In genomic region chr14:91392623-91393303, GRCh38 we compare ENCODE assay signal across 11 cellular contexts. TPM values are rescaled to one million over a fixed set of nuclear protein-coding genes. Genes with fewer than 3 reads are reported as not detected.
DNase-seq lines count a peak whose midpoint lies in the region; ATAC-seq, FAIRE-seq and TF ChIP-seq lines count a peak whose summit lies in the region.
"Had no signal": no experiment of that assay in that cellular context is flagged by ENCODE, and none has a peak within 500 bp of the region (broad histone marks: within the 10 kb centered on the region; RNA-seq: fewer than 3 reads in every experiment).

No MANE protein-coding gene starts in this region.

- CTCF ChIA-PET in activated CD4-positive, alpha-beta T cell treated with anti-CD3 and anti-CD28 coated beads for 36 hours (lab: Charles Lee): interaction anchor here (0.9 to 1.9 kb wide), 4 partner anchors 7 to 42 kb away, joined by 3 to 8 read pairs (median 5); no protein-coding TSS in a partner anchor
- CTCF ChIA-PET in activated CD4-positive, alpha-beta T cell treated with anti-CD3 and anti-CD28 coated beads, Interleukin-2, amount 10 ng/mL, durations not matched to agents 7 days and 5 days (lab: Charles Lee): interaction anchor here (0.8 to 1.6 kb wide), 2 partner anchors 8 to 18 kb away, joined by 6 read pairs; no protein-coding TSS in a partner anchor

- DNase-seq in activated CD4-positive, alpha-beta T cell treated with anti-CD3 and anti-CD28 coated beads for 36 hours: no peak
- DNase-seq in activated CD4-positive, alpha-beta T cell treated with anti-CD3 and anti-CD28 coated beads, Interleukin-2, amount 10 ng/mL, durations not matched to agents 7 days and 5 days: no peak
- DNase-seq in endodermal cell (peak; percentile 79), omental fat pad (ENCODE audit: low spot score) (no peak), frontal cortex (ENCODE audit: low spot score in 2 of 2) (no peak)
- DNase-seq in stimulated activated effector memory CD8-positive, alpha-beta T cell treated with anti-CD3 and anti-CD28 coated beads, Interleukin-12 subunit alpha, Interleukin-12 subunit beta, amount 100 ng/mL, for 72 hours (ENCODE audit: low spot score in 2 of 2): no peak
- no peak for DNase-seq in activated T-helper 1 cell treated with anti-CD3 and anti-CD28 coated beads, Interleukin-12 subunit alpha, Interleukin-12 subunit beta, Interleukin-2, Interleukin-4 antibody, amounts not matched to agents 30 ng/mL and 10 ng/mL and 1 ng/mL, durations not matched to agents 14 hours and 24 hours and 36 hours (ENCODE audit: low spot score)
- DNase-seq: stimulated activated CD4-positive, alpha-beta T cell treated with anti-CD3 and anti-CD28 coated beads, Interleukin-12 subunit alpha, Interleukin-12 subunit beta, amount 100 ng/mL, for 4 hours had no signal

- H3K4me2 ChIP-seq in OCI-LY3 (ENCODE audit: low read length): peak overlapping the region; percentile 62

- peaks cover 36% of the 10 kb centered on the region for H3K36me3 Mint-ChIP-seq in activated CD4-positive, alpha-beta T cell treated with anti-CD3 and anti-CD28 coated beads for 36 hours (ENCODE audit: low read depth)
- peaks cover 46% of the 10 kb centered on the region for H3K36me3 Mint-ChIP-seq in activated CD4-positive, alpha-beta T cell treated with anti-CD3 and anti-CD28 coated beads, Interleukin-2, amount 10 ng/mL, durations not matched to agents 7 days and 5 days (ENCODE audit: low read depth)
- peaks cover 11% of the 10 kb centered on the region for H3K36me3 Mint-ChIP-seq in endodermal cell (ENCODE audit: low read depth)
- H3K36me3 Mint-ChIP-seq in stimulated activated effector memory CD8-positive, alpha-beta T cell treated with anti-CD3 and anti-CD28 coated beads, Interleukin-12 subunit alpha, Interleukin-12 subunit beta, amount 100 ng/mL, for 72 hours: peaks cover 76% of the 10 kb centered on the region
- peaks cover 35% of the 10 kb centered on the region for H3K36me3 Mint-ChIP-seq in activated T-helper 1 cell treated with anti-CD3 and anti-CD28 coated beads, Interleukin-12 subunit alpha, Interleukin-12 subunit beta, Interleukin-2, Interleukin-4 antibody, amounts not matched to agents 30 ng/mL and 10 ng/mL and 1 ng/mL, durations not matched to agents 14 hours and 24 hours and 36 hours (ENCODE audit: low read depth)

- no peaks in the 10 kb centered on the region for H3K27me3 Mint-ChIP-seq in activated CD4-positive, alpha-beta T cell treated with anti-CD3 and anti-CD28 coated beads for 36 hours
- H3K27me3 Mint-ChIP-seq in activated CD4-positive, alpha-beta T cell treated with anti-CD3 and anti-CD28 coated beads, Interleukin-2, amount 10 ng/mL, durations not matched to agents 7 days and 5 days: no peaks in the 10 kb centered on the region
- no peaks in the 10 kb centered on the region for H3K27me3 Mint-ChIP-seq in endodermal cell (ENCODE audit: insufficient read depth)
- H3K27me3 Mint-ChIP-seq in activated T-helper 1 cell treated with anti-CD3 and anti-CD28 coated beads, Interleukin-12 subunit alpha, Interleukin-12 subunit beta, Interleukin-2, Interleukin-4 antibody, amounts not matched to agents 30 ng/mL and 10 ng/mL and 1 ng/mL, durations not matched to agents 14 hours and 24 hours and 36 hours (ENCODE audit: insufficient read depth): no peaks in the 10 kb centered on the region

- H3K4me3 Mint-ChIP-seq in activated CD4-positive, alpha-beta T cell treated with anti-CD3 and anti-CD28 coated beads for 36 hours: peak overlapping the region; percentile 26
- H3K4me3 Mint-ChIP-seq in activated CD4-positive, alpha-beta T cell treated with anti-CD3 and anti-CD28 coated beads, Interleukin-2, amount 10 ng/mL, durations not matched to agents 7 days and 5 days: no peak overlapping the region
- peak overlapping the region; percentile 35 for H3K4me3 Mint-ChIP-seq in endodermal cell
- peak overlapping the region; percentile 67 for H3K4me3 Mint-ChIP-seq in stimulated activated effector memory CD8-positive, alpha-beta T cell treated with anti-CD3 and anti-CD28 coated beads, Interleukin-12 subunit alpha, Interleukin-12 subunit beta, amount 100 ng/mL, for 72 hours
- H3K4me3 Mint-ChIP-seq in activated T-helper 1 cell treated with anti-CD3 and anti-CD28 coated beads, Interleukin-12 subunit alpha, Interleukin-12 subunit beta, Interleukin-2, Interleukin-4 antibody, amounts not matched to agents 30 ng/mL and 10 ng/mL and 1 ng/mL, durations not matched to agents 14 hours and 24 hours and 36 hours: no peak overlapping the region
- H3K4me3 Mint-ChIP-seq: neural crest cell had no signal

- H3K4me1 Mint-ChIP-seq in activated CD4-positive, alpha-beta T cell treated with anti-CD3 and anti-CD28 coated beads for 36 hours: peaks cover 97% of the 10 kb centered on the region
- peaks cover 94% of the 10 kb centered on the region for H3K4me1 Mint-ChIP-seq in activated CD4-positive, alpha-beta T cell treated with anti-CD3 and anti-CD28 coated beads, Interleukin-2, amount 10 ng/mL, durations not matched to agents 7 days and 5 days
- H3K4me1 Mint-ChIP-seq in endodermal cell: peaks cover 71% of the 10 kb centered on the region
- peaks cover 99% of the 10 kb centered on the region for H3K4me1 Mint-ChIP-seq in stimulated activated effector memory CD8-positive, alpha-beta T cell treated with anti-CD3 and anti-CD28 coated beads, Interleukin-12 subunit alpha, Interleukin-12 subunit beta, amount 100 ng/mL, for 72 hours
- H3K4me1 Mint-ChIP-seq in activated T-helper 1 cell treated with anti-CD3 and anti-CD28 coated beads, Interleukin-12 subunit alpha, Interleukin-12 subunit beta, Interleukin-2, Interleukin-4 antibody, amounts not matched to agents 30 ng/mL and 10 ng/mL and 1 ng/mL, durations not matched to agents 14 hours and 24 hours and 36 hours (ENCODE audit: low read depth): peaks cover 76% of the 10 kb centered on the region

- peak overlapping the region; percentile 78 for H3K27ac Mint-ChIP-seq in activated CD4-positive, alpha-beta T cell treated with anti-CD3 and anti-CD28 coated beads for 36 hours
- no peak overlapping the region for H3K27ac Mint-ChIP-seq in activated CD4-positive, alpha-beta T cell treated with anti-CD3 and anti-CD28 coated beads, Interleukin-2, amount 10 ng/mL, durations not matched to agents 7 days and 5 days
- peak overlapping the region; percentile 75 for H3K27ac Mint-ChIP-seq in endodermal cell
- H3K27ac Mint-ChIP-seq in stimulated activated effector memory CD8-positive, alpha-beta T cell treated with anti-CD3 and anti-CD28 coated beads, Interleukin-12 subunit alpha, Interleukin-12 subunit beta, amount 100 ng/mL, for 72 hours: peak overlapping the region; percentile 90
- H3K27ac Mint-ChIP-seq in activated T-helper 1 cell treated with anti-CD3 and anti-CD28 coated beads, Interleukin-12 subunit alpha, Interleukin-12 subunit beta, Interleukin-2, Interleukin-4 antibody, amounts not matched to agents 30 ng/mL and 10 ng/mL and 1 ng/mL, durations not matched to agents 14 hours and 24 hours and 36 hours: no peak overlapping the region

- H3K27ac ChIP-seq in OCI-LY3 (ENCODE audit: low read length) (no peak overlapping the region), endodermal cell (ENCODE audit: low read depth, low read length) (peak overlapping the region; percentile 22)

- H3K9ac ChIP-seq in OCI-LY3 (ENCODE audit: low read length): peak overlapping the region; percentile 15; the same call in 1 of the 2 replicates
- no peak overlapping the region for H3K9ac ChIP-seq in endodermal cell (ENCODE audit: extremely low read depth, low read length, poor library complexity, severe bottlenecking)

- ATAC-seq in activated CD4-positive, alpha-beta T cell treated with anti-CD3 and anti-CD28 coated beads for 36 hours: no peak
- ATAC-seq in stimulated activated effector memory CD8-positive, alpha-beta T cell treated with anti-CD3 and anti-CD28 coated beads, Interleukin-12 subunit alpha, Interleukin-12 subunit beta, amount 100 ng/mL, for 72 hours: no peak
- no peak for ATAC-seq in omental fat pad (ENCODE audit: low FRiP score)

- H3K79me2 ChIP-seq in OCI-LY3 (ENCODE audit: low read length): peaks cover 97% of the 10 kb centered on the region

- H3K4me1 ChIP-seq in OCI-LY3 (ENCODE audit: low read length) (peaks cover 86% of the 10 kb centered on the region), endodermal cell (ENCODE audit: control insufficient read depth, insufficient read depth, low read length) (peaks cover 20% of the 10 kb centered on the region)

- peaks cover 45% of the 10 kb centered on the region for H3K36me3 ChIP-seq in OCI-LY3 (replicated peaks; ENCODE audit: low read depth, low read length)
- no peaks in the 10 kb centered on the region for H3K36me3 ChIP-seq in endodermal cell (ENCODE audit: control insufficient read depth, insufficient read depth, low read length)

- no peak overlapping the region for H2AFZ ChIP-seq in OCI-LY3 (ENCODE audit: low read depth, low read length)

- WGBS in endodermal cell (ENCODE audit: insufficient coverage in 1 of 2, insufficient read length in 1 of 2), 2 experiments: 71% methylated on average over 16 to 19 of the region's 19 CpGs

- TF ChIP-seq CTCF in OCI-LY3 (IDR thresholded peaks at IDR 0.05; ENCODE audit: low read depth, low read length): no peak
- TF ChIP-seq CTCF in endodermal cell (conservative IDR thresholded peaks at IDR 0.05): no peak
- no peak for TF ChIP-seq CTCF in omental fat pad (IDR thresholded peaks at IDR 0.05)

- H3K9me3 ChIP-seq in OCI-LY3 (ENCODE audit: insufficient read depth, low read length) (no peaks in the 10 kb centered on the region), endodermal cell (ENCODE audit: control insufficient read depth, low read length) (peaks cover 5% of the 10 kb centered on the region)

- POLR2A ChIA-PET in activated CD4-positive, alpha-beta T cell treated with anti-CD3 and anti-CD28 coated beads for 36 hours (lab: Charles Lee): interaction anchor here (0.9 kb wide), 1 partner anchor 14 kb away, joined by 3 read pairs; no protein-coding TSS in a partner anchor
- POLR2A ChIA-PET in activated CD4-positive, alpha-beta T cell treated with anti-CD3 and anti-CD28 coated beads, Interleukin-2, amount 10 ng/mL, durations not matched to agents 7 days and 5 days (lab: Charles Lee): no interaction called here

- no peak for FAIRE-seq in frontal cortex (lab: Jason Lieb, UNC)

- intact Hi-C loops in activated CD4-positive, alpha-beta T cell treated with anti-CD3 and anti-CD28 coated beads for 36 hours (cut with DNase I, micrococcal nuclease): no loop called here
- intact Hi-C loops in activated T-helper 1 cell treated with anti-CD3 and anti-CD28 coated beads, Interleukin-12 subunit alpha, Interleukin-12 subunit beta, Interleukin-2, Interleukin-4 antibody, amounts not matched to agents 30 ng/mL and 10 ng/mL and 1 ng/mL, durations not matched to agents 14 hours and 24 hours and 36 hours (cut with micrococcal nuclease): no loop called here

- H3K27me3 ChIP-seq in OCI-LY3 (ENCODE audit: low read depth, low read length) (no peaks in the 10 kb centered on the region), endodermal cell (ENCODE audit: control insufficient read depth, insufficient read depth, low read length, poor library complexity, severe bottlenecking) (no peaks in the 10 kb centered on the region)

- H3K9me3 Mint-ChIP-seq in activated CD4-positive, alpha-beta T cell treated with anti-CD3 and anti-CD28 coated beads for 36 hours (ENCODE audit: low read depth): no peaks in the 10 kb centered on the region
- H3K9me3 Mint-ChIP-seq in activated CD4-positive, alpha-beta T cell treated with anti-CD3 and anti-CD28 coated beads, Interleukin-2, amount 10 ng/mL, durations not matched to agents 7 days and 5 days: no peaks in the 10 kb centered on the region
- peaks cover 1% of the 10 kb centered on the region for H3K9me3 Mint-ChIP-seq in endodermal cell
- H3K9me3 Mint-ChIP-seq in stimulated activated effector memory CD8-positive, alpha-beta T cell treated with anti-CD3 and anti-CD28 coated beads, Interleukin-12 subunit alpha, Interleukin-12 subunit beta, amount 100 ng/mL, for 72 hours: no peaks in the 10 kb centered on the region
- no peaks in the 10 kb centered on the region for H3K9me3 Mint-ChIP-seq in activated T-helper 1 cell treated with anti-CD3 and anti-CD28 coated beads, Interleukin-12 subunit alpha, Interleukin-12 subunit beta, Interleukin-2, Interleukin-4 antibody, amounts not matched to agents 30 ng/mL and 10 ng/mL and 1 ng/mL, durations not matched to agents 14 hours and 24 hours and 36 hours
- H3K9me3 Mint-ChIP-seq: neural crest cell; T-helper 1 cell treated with Interleukin-12 subunit alpha and Interleukin-12 subunit beta and Interleukin-4 antibody, amounts not matched to agents 30 μg/mL and 1 μg/mL, for 36 hours had no signal

- H3K4me3 ChIP-seq in OCI-LY3 (ENCODE audit: low read length) (peak overlapping the region; percentile 53), endodermal cell (ENCODE audit: low read length) (no peak overlapping the region)

- peaks cover 96% of the 10 kb centered on the region for H4K20me1 ChIP-seq in OCI-LY3 (ENCODE audit: insufficient read depth, low read length)

RNA-seq across cellular contexts. Expression of gene CCDC88C, which starts 24.9 kb away (rescaled TPM):
- 10 to 100 TPM; 73.7 to 82.8 TPM for total RNA-seq in activated CD4-positive, alpha-beta T cell treated with anti-CD3 and anti-CD28 coated beads for 36 hours
- 100 to 1,000 TPM; 187 to 193 TPM for total RNA-seq in activated CD4-positive, alpha-beta T cell treated with anti-CD3 and anti-CD28 coated beads, Interleukin-2, amount 10 ng/mL, durations not matched to agents 7 days and 5 days
- total RNA-seq in endodermal cell (10 to 100 TPM; 50.0 to 50.5 TPM), omental fat pad (10 to 100 TPM in 1 of 4 donors, 1 to 10 TPM in 3; 4.5 to 36.6 (median 9.4) TPM), frontal cortex (22.4 TPM)
- 26.5 TPM for polyA plus RNA-seq in endodermal cell (2013, experiment 1 of 2)
- polyA plus RNA-seq in endodermal cell (2013, experiment 2 of 2): 22.2 TPM
- 85.9 and 91.7 TPM in 2 replicates for total RNA-seq in activated T-helper 1 cell treated with anti-CD3 and anti-CD28 coated beads, Interleukin-12 subunit alpha, Interleukin-12 subunit beta, Interleukin-2, Interleukin-4 antibody, amounts not matched to agents 30 ng/mL and 10 ng/mL and 1 ng/mL, durations not matched to agents 14 hours and 24 hours and 36 hours

Comparison
In these comparisons a context has a peak if more than half of its experiments do, and no peak if none do; other contexts are left out.
1. H3K27ac Mint-ChIP-seq: peak in activated CD4-positive, alpha-beta T cell treated with anti-CD3 and anti-CD28 coated beads for 36 hours (single experiment), endodermal cell (single experiment) and stimulated activated effector memory CD8-positive, alpha-beta T cell treated with anti-CD3 and anti-CD28 coated beads, Interleukin-12 subunit alpha, Interleukin-12 subunit beta, amount 100 ng/mL, for 72 hours (single experiment); none in activated CD4-positive, alpha-beta T cell treated with anti-CD3 and anti-CD28 coated beads, Interleukin-2, amount 10 ng/mL, durations not matched to agents 7 days and 5 days (single experiment) and activated T-helper 1 cell treated with anti-CD3 and anti-CD28 coated beads, Interleukin-12 subunit alpha, Interleukin-12 subunit beta, Interleukin-2, Interleukin-4 antibody, amounts not matched to agents 30 ng/mL and 10 ng/mL and 1 ng/mL, durations not matched to agents 14 hours and 24 hours and 36 hours (single experiment).
2. H3K4me3 Mint-ChIP-seq: peak in activated CD4-positive, alpha-beta T cell treated with anti-CD3 and anti-CD28 coated beads for 36 hours (single experiment), endodermal cell (single experiment) and stimulated activated effector memory CD8-positive, alpha-beta T cell treated with anti-CD3 and anti-CD28 coated beads, Interleukin-12 subunit alpha, Interleukin-12 subunit beta, amount 100 ng/mL, for 72 hours (single experiment); none in activated CD4-positive, alpha-beta T cell treated with anti-CD3 and anti-CD28 coated beads, Interleukin-2, amount 10 ng/mL, durations not matched to agents 7 days and 5 days (single experiment) and activated T-helper 1 cell treated with anti-CD3 and anti-CD28 coated beads, Interleukin-12 subunit alpha, Interleukin-12 subunit beta, Interleukin-2, Interleukin-4 antibody, amounts not matched to agents 30 ng/mL and 10 ng/mL and 1 ng/mL, durations not matched to agents 14 hours and 24 hours and 36 hours (single experiment).